ENCODE assay signal across 9 cellular contexts in the genomic region with DNA sequence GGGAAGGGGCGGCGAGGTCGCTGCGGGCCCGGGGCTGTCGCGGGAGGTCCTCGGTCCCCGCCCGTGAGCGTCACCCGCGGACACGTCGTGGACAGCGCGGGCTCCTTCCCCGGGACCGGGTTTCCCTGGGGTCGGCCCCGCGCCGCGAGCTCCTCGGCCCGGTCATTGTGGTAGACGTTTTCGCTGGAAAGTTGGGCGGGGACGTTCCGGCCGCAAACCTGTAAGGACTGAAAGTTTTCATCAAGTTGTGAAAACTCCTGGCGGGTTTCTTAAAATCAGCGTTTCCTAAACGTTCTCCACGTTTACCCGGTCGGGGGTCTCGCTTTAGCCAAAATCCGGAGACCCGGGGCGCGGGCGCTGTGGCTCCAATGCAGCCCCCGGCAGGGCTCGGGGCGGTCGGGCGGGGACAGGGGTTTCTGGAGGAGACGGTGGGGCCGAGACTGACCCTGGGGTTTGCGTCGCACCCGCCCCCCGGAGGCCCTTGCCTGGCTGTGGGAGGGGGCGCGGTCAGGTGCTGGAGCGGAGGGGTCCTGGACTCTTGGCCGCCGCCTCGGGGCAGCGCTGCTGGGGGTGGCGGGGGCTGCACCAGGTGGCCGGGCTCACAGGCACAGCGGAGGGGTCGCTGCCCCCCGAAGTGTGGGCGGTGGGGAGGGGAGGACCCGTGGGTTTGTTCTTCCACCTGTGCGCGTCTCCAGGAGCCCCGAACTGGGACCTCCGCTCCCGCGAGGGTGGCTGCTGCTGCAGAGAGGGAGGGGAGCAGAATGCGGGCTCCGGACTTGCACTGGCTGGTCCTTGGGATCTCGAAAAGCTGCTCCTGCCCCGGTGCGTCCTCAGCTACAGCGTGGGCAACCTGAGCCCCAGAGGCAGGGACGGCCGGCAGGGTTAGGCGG. TPM values are rescaled to one million over a fixed set of nuclear protein-coding genes. Genes with fewer than 3 reads are reported as not detected.
DNase-seq lines count a peak whose midpoint lies in the region; ATAC-seq and TF ChIP-seq lines count a peak whose summit lies in the region.
"Had no signal": no experiment of that assay in that cellular context is flagged by ENCODE, and none has a peak within 500 bp of the region (broad histone marks: within the 10 kb centered on the region; RNA-seq: fewer than 3 reads in every experiment).

No MANE protein-coding gene starts in this region.

- no peak for DNase-seq in activated naive CD4-positive, alpha-beta T cell treated with anti-CD3 and anti-CD28 coated beads, Interleukin-2, amount 10 ng/mL, durations not matched to agents 7 days and 5 days
- no peak for DNase-seq in activated naive CD4-positive, alpha-beta T cell treated with anti-CD3 and anti-CD28 coated beads, Interleukin-2, amount 50 U/mL, for 16 hours
- DNase-seq in mammary epithelial cell (peak; percentile 14), mesendoderm (peak; percentile 33), upper lobe of left lung (peak in 1 of 2 donors; percentile 85), NCI-H526 treated with DMSO at 0.1 percent for 48 hours (lab: John Stamatoyannopoulos, UW) (no peak), putamen (ENCODE audit: low spot score) (no peak), anterior cingulate cortex (lab: John Stamatoyannopoulos, UW) (no peak)

- H2BK5ac ChIP-seq in mesendoderm (ENCODE audit: low read length): no peak overlapping the region

- CTCF ChIA-PET in activated naive CD4-positive, alpha-beta T cell treated with anti-CD3 and anti-CD28 coated beads, Interleukin-2, amount 10 ng/mL, durations not matched to agents 7 days and 5 days (lab: Charles Lee): no interaction called here
- CTCF ChIA-PET in mammary epithelial cell (lab: Charles Lee; ENCODE audit: low non-redundant PET): interaction anchor here (0.8 kb wide), 1 partner anchor 145 kb away, joined by 3 read pairs; no protein-coding TSS in a partner anchor

- dilution Hi-C loops in mammary epithelial cell (cut with HindIII; ENCODE audit: low sequenced_read_pairs): no loop called here

- no peak overlapping the region for H4K5ac ChIP-seq in mesendoderm (ENCODE audit: low read length)

- no peak overlapping the region for H2AK5ac ChIP-seq in mesendoderm (ENCODE audit: low read length)

- H3K18ac ChIP-seq in mesendoderm (ENCODE audit: low read length): no peak overlapping the region

- H2AFZ ChIP-seq in mammary epithelial cell (ENCODE audit: low read depth, low read length): peak overlapping the region; percentile 85

- H3K36me3 ChIP-seq in mammary epithelial cell (ENCODE audit: insufficient read depth, low read length): peaks cover 2% of the 10 kb centered on the region
- H3K36me3 ChIP-seq in mesendoderm (ENCODE audit: control insufficient read depth, insufficient read depth, low read length): no peaks in the 10 kb centered on the region
- peaks cover 0 to 8% (median 4%) of the 10 kb centered on the region in 4 donors for H3K36me3 ChIP-seq in upper lobe of left lung

- peak in 1 of 4 donors; percentile 5 for TF ChIP-seq POLR2A in upper lobe of left lung (IDR thresholded peaks at IDR 0.05)

- peak overlapping the region; percentile 10 for H3K27ac ChIP-seq in mammary epithelial cell (ENCODE audit: insufficient read depth, low read depth, low read length)
- no peak overlapping the region for H3K27ac ChIP-seq in mesendoderm (ENCODE audit: low read depth, low read length)
- H3K27ac ChIP-seq in upper lobe of left lung: peak overlapping the region; percentile 81 to 90 (median 85)

- under 1% methylated on average over 19 of the region's 84 CpGs for WGBS in mammary epithelial cell (ENCODE audit: low coverage, missing lambda C conversion rate)
- WGBS in mesendoderm (ENCODE audit: extremely low coverage, insufficient coverage, low lambda C conversion rate): no CpG with 5 or more reads among the region's 84 CpGs
- 24% methylated on average over 60 of the region's 84 CpGs; no CpG with 5 or more reads in 1 of the 2 donors for WGBS in upper lobe of left lung, 2 donors

- no peaks in the 10 kb centered on the region for H3K9me3 ChIP-seq in mammary epithelial cell (replicated peaks; ENCODE audit: insufficient read depth, low read length)
- no peaks in the 10 kb centered on the region for H3K9me3 ChIP-seq in upper lobe of left lung

- no peaks in the 10 kb centered on the region for H3K36me3 Mint-ChIP-seq in activated naive CD4-positive, alpha-beta T cell treated with anti-CD3 and anti-CD28 coated beads, Interleukin-2, amount 10 ng/mL, durations not matched to agents 7 days and 5 days

- H3K4ac ChIP-seq in mesendoderm (ENCODE audit: low read depth, low read length): no peak overlapping the region

- no peak overlapping the region for H3K27ac Mint-ChIP-seq in activated naive CD4-positive, alpha-beta T cell treated with anti-CD3 and anti-CD28 coated beads, Interleukin-2, amount 10 ng/mL, durations not matched to agents 7 days and 5 days

- peak overlapping the region; percentile 89 for H3K56ac ChIP-seq in mesendoderm (ENCODE audit: low read length)

- peaks cover 67% of the 10 kb centered on the region for H3K27me3 Mint-ChIP-seq in activated naive CD4-positive, alpha-beta T cell treated with anti-CD3 and anti-CD28 coated beads, Interleukin-2, amount 10 ng/mL, durations not matched to agents 7 days and 5 days

- no peak overlapping the region for H2BK120ac ChIP-seq in mesendoderm (ENCODE audit: low read depth, low read length)

- H3K27me3 ChIP-seq in mammary epithelial cell (ENCODE audit: insufficient read depth, low read length): no peaks in the 10 kb centered on the region
- no peaks in the 10 kb centered on the region for H3K27me3 ChIP-seq in mesendoderm (ENCODE audit: insufficient read depth, low read length, poor library complexity)
- peaks cover 0 to 19% (median 7%) of the 10 kb centered on the region in 4 donors for H3K27me3 ChIP-seq in upper lobe of left lung

- H3K4me1 Mint-ChIP-seq in activated naive CD4-positive, alpha-beta T cell treated with anti-CD3 and anti-CD28 coated beads, Interleukin-2, amount 10 ng/mL, durations not matched to agents 7 days and 5 days: peaks cover 14% of the 10 kb centered on the region

- H3K9ac ChIP-seq in mammary epithelial cell (ENCODE audit: insufficient read depth, low read length) (peak overlapping the region; percentile 53), mesendoderm (ENCODE audit: low read length) (peak overlapping the region; percentile 82)

- intact Hi-C loops in mammary epithelial cell (cut with micrococcal nuclease): loop anchor here (1.0 to 2.0 kb wide), 2 partner anchors 89 to 124 kb away; no protein-coding TSS in a partner anchor

- no peaks in the 10 kb centered on the region for H4K20me1 ChIP-seq in mammary epithelial cell (ENCODE audit: insufficient read depth, low read length)

- no peak for TF ChIP-seq EP300 in upper lobe of left lung (IDR thresholded peaks at IDR 0.05)

- peaks cover 13% of the 10 kb centered on the region for H3K4me1 ChIP-seq in mammary epithelial cell (ENCODE audit: insufficient read depth, low read length)
- H3K4me1 ChIP-seq in mesendoderm (ENCODE audit: control insufficient read depth, low read depth, low read length): no peaks in the 10 kb centered on the region
- H3K4me1 ChIP-seq in upper lobe of left lung: peaks cover 10 to 47% (median 20%) of the 10 kb centered on the region in 4 donors

- H3K4me3 ChIP-seq in mammary epithelial cell (replicated peaks in 1 of 3; ENCODE audit: insufficient read depth in 1 of 3, low read depth in 2 of 3, low read length in 3 of 3) (peak overlapping the region; percentile 79 to 85 (median 84)), mesendoderm (ENCODE audit: low read length) (peak overlapping the region; percentile 66), upper lobe of left lung (peak overlapping the region; percentile 42 to 70 (median 64))

- no peak overlapping the region for H4K8ac ChIP-seq in mesendoderm (ENCODE audit: low read depth, low read length)

- no TSS peak for BruUV-seq in mammary epithelial cell (replicated peaks; lab: Mats Ljungman, UMichigan)

- H2BK15ac ChIP-seq in mesendoderm (replicated peaks; ENCODE audit: low read depth): no peak overlapping the region

- in situ Hi-C loops in mammary epithelial cell (cut with MboI; ENCODE audit: low sequenced_read_pairs in 2 of 2): no loop called here

- H3K4me3 Mint-ChIP-seq in activated naive CD4-positive, alpha-beta T cell treated with anti-CD3 and anti-CD28 coated beads, Interleukin-2, amount 10 ng/mL, durations not matched to agents 7 days and 5 days: peak overlapping the region; percentile 54

- H3K9me3 Mint-ChIP-seq in activated naive CD4-positive, alpha-beta T cell treated with anti-CD3 and anti-CD28 coated beads, Interleukin-2, amount 10 ng/mL, durations not matched to agents 7 days and 5 days: no peaks in the 10 kb centered on the region

- no peak overlapping the region for H3K23ac ChIP-seq in mesendoderm (ENCODE audit: low read length)

- peaks cover 2% of the 10 kb centered on the region for H3K79me1 ChIP-seq in mesendoderm (ENCODE audit: low read length)

- H3K4me2 ChIP-seq in mammary epithelial cell (ENCODE audit: insufficient read depth, low read depth, low read length): peak overlapping the region; percentile 93
- peak overlapping the region; percentile 64 for H3K4me2 ChIP-seq in mesendoderm (ENCODE audit: low read length)

- ATAC-seq in upper lobe of left lung (ENCODE audit: low FRiP score in 2 of 2): no peak

- TF ChIP-seq CTCF in mammary epithelial cell (conservative IDR thresholded peaks at IDR 0.05 in 1 of 2, IDR thresholded peaks at IDR 0.05 in 1 of 2; ENCODE audit: extremely low read depth in 1 of 2, insufficient read depth in 1 of 2, low read depth in 1 of 2, low read length in 2 of 2) (no peak), upper lobe of left lung (IDR thresholded peaks at IDR 0.05) (no peak)

- H3K79me2 ChIP-seq in mammary epithelial cell (ENCODE audit: insufficient read depth, low read length) (peaks cover 43% of the 10 kb centered on the region), mesendoderm (ENCODE audit: control insufficient read depth, insufficient read depth, low read length) (peaks cover 2% of the 10 kb centered on the region)

RNA-seq across cellular contexts. Expression of gene PRKCZ, which starts 0.8 kb away (rescaled TPM):
- total RNA-seq in mammary epithelial cell (10 to 100 TPM; 27.0 to 42.2 TPM), upper lobe of left lung (100 to 1,000 TPM; 107 to 169 (median 138) TPM)
- polyA plus RNA-seq in mammary epithelial cell: 34.4 TPM
- 118 TPM for polyA minus RNA-seq in mammary epithelial cell
- 19.4 TPM for polyA plus RNA-seq in mesendoderm (2013, experiment 1 of 2)
- polyA plus RNA-seq in mesendoderm (2013, experiment 2 of 2): 19.8 TPM

RNA-seq across cellular contexts. Expression of gene GABRD, which starts 31.9 kb away (rescaled TPM):
- not detected for total RNA-seq in mammary epithelial cell
- polyA plus RNA-seq in mammary epithelial cell: not detected
- not detected for polyA minus RNA-seq in mammary epithelial cell
- 0.07 TPM for polyA plus RNA-seq in mesendoderm (2013, experiment 1 of 2)
- 0.13 TPM for polyA plus RNA-seq in mesendoderm (2013, experiment 2 of 2)
- 1 to 10 TPM in 2 of 6 donors, under 1 TPM in 1, not detected in 3; 0.26 to 8.2 (median 1.2) TPM for total RNA-seq in upper lobe of left lung

RNA-seq across cellular contexts. Expression of gene CFAP74, which starts 47.5 kb away (rescaled TPM):
- total RNA-seq in mammary epithelial cell: under 1 TPM in 1 of 2 donors, not detected in 1; 0.07 TPM
- polyA plus RNA-seq in mammary epithelial cell: not detected
- not detected for polyA minus RNA-seq in mammary epithelial cell
- polyA plus RNA-seq in mesendoderm (2013, experiment 1 of 2): 0.03 TPM
- polyA plus RNA-seq in mesendoderm (2013, experiment 2 of 2): 0.06 TPM
- total RNA-seq in upper lobe of left lung: 10 to 100 TPM in 2 of 6 donors, 1 to 10 TPM in 3, under 1 TPM in 1; 0.14 to 19.8 (median 6.2) TPM
- total RNA-seq: left cardiac atrium had no signal

Comparison
In these comparisons a context has a peak if more than half of its experiments do, and no peak if none do; other contexts are left out.
1. DNase-seq: peak in mammary epithelial cell (single experiment) and mesendoderm (single experiment); none in activated naive CD4-positive, alpha-beta T cell treated with anti-CD3 and anti-CD28 coated beads, Interleukin-2, amount 10 ng/mL, durations not matched to agents 7 days and 5 days (single experiment), activated naive CD4-positive, alpha-beta T cell treated with anti-CD3 and anti-CD28 coated beads, Interleukin-2, amount 50 U/mL, for 16 hours (single experiment), NCI-H526 treated with DMSO at 0.1 percent for 48 hours (single experiment), putamen (single experiment) and anterior cingulate cortex (0 of 58).
2. Peak in every context shown above with its lines, with median percentiles within 50 percentile points of each other: H3K4me3 ChIP-seq.